ENCODE assay signal across 15 cellular contexts in genomic region chr10:11886138-11886474, GRCh38.
"Had no signal": no experiment of that assay in that cellular context is flagged by ENCODE, and none has a peak within 500 bp of the region (broad histone marks: within the 10 kb centered on the region; RNA-seq: fewer than 3 reads in every experiment).

No MANE protein-coding gene starts in this region.

- H3K36me3 Mint-ChIP-seq: immature natural killer cell; naive thymus-derived CD4-positive, alpha-beta T cell; stimulated activated naive B cell treated with anti-CD40 and anti-IgM and Interleukin-4, amounts not matched to agents 10 μg/mL and 1 μg/mL and 100 μg/mL, for 72 hours; type B pancreatic cell had no signal

- H3K27ac Mint-ChIP-seq: activated CD4-positive, alpha-beta memory T cell treated with anti-CD3 and anti-CD28 coated beads, Interleukin-2, amount 10 ng/mL, durations not matched to agents 7 days and 5 days; activated CD4-positive, alpha-beta T cell treated with anti-CD3 and anti-CD28 coated beads for 36 hours; activated T-cell treated with anti-CD3 and anti-CD28 coated beads, Interleukin-2, amount 50 U/mL, for 24 hours; immature natural killer cell; naive thymus-derived CD4-positive, alpha-beta T cell; stimulated activated naive B cell treated with anti-CD40 and anti-IgM and Interleukin-4, amounts not matched to agents 10 μg/mL and 1 μg/mL and 100 μg/mL, for 72 hours; T-helper 17 cell; type B pancreatic cell had no signal

- ATAC-seq: activated CD4-positive, alpha-beta T cell treated with anti-CD3 and anti-CD28 coated beads for 36 hours; naive thymus-derived CD4-positive, alpha-beta T cell; T-helper 17 cell had no signal

- DNase-seq: activated CD4-positive, alpha-beta memory T cell treated with anti-CD3 and anti-CD28 coated beads, Interleukin-2, amount 10 ng/mL, durations not matched to agents 7 days and 5 days; activated CD4-positive, alpha-beta T cell treated with anti-CD3 and anti-CD28 coated beads for 36 hours; activated effector memory CD4-positive, alpha-beta T cell treated with Interleukin-2 at 50 U/mL for 16 hours; activated naive CD4-positive, alpha-beta T cell treated with anti-CD3 and anti-CD28 coated beads, Interleukin-2, amount 50 U/mL, for 16 hours; activated T-cell treated with anti-CD3 and anti-CD28 coated beads, Interleukin-2, amount 50 U/mL, for 24 hours; effector CD8-positive, alpha-beta T cell; foreskin melanocyte; immature natural killer cell; naive thymus-derived CD4-positive, alpha-beta T cell; stimulated activated CD4-positive, alpha-beta T cell treated with anti-CD3 and anti-CD28 coated beads, Interleukin-2, amount 100 ng/mL, for 48 hours; stimulated activated naive B cell treated with anti-CD40 and anti-IgM and Interleukin-4, amounts not matched to agents 10 μg/mL and 1 μg/mL and 100 μg/mL, for 72 hours; T-helper 17 cell had no signal

- H3K4me1 ChIP-seq: parathyroid adenoma had no signal

- H3K9me3 ChIP-seq: neutrophil had no signal

- H2AFZ ChIP-seq: parathyroid adenoma had no signal

- H3K9me3 Mint-ChIP-seq: activated CD4-positive, alpha-beta memory T cell treated with anti-CD3 and anti-CD28 coated beads, Interleukin-2, amount 10 ng/mL, durations not matched to agents 7 days and 5 days; activated T-cell treated with anti-CD3 and anti-CD28 coated beads, Interleukin-2, amount 50 U/mL, for 24 hours; immature natural killer cell; naive thymus-derived CD4-positive, alpha-beta T cell; stimulated activated naive B cell treated with anti-CD40 and anti-IgM and Interleukin-4, amounts not matched to agents 10 μg/mL and 1 μg/mL and 100 μg/mL, for 72 hours; type B pancreatic cell had no signal

- H3K27ac ChIP-seq: neutrophil, parathyroid adenoma had no signal

- H3K36me3 ChIP-seq: neutrophil had no signal

- H3K9ac ChIP-seq: parathyroid adenoma had no signal

- H3K4me3 Mint-ChIP-seq: activated CD4-positive, alpha-beta memory T cell treated with anti-CD3 and anti-CD28 coated beads, Interleukin-2, amount 10 ng/mL, durations not matched to agents 7 days and 5 days; activated CD4-positive, alpha-beta T cell treated with anti-CD3 and anti-CD28 coated beads for 36 hours; activated T-cell treated with anti-CD3 and anti-CD28 coated beads, Interleukin-2, amount 50 U/mL, for 24 hours; immature natural killer cell; naive thymus-derived CD4-positive, alpha-beta T cell; stimulated activated naive B cell treated with anti-CD40 and anti-IgM and Interleukin-4, amounts not matched to agents 10 μg/mL and 1 μg/mL and 100 μg/mL, for 72 hours; T-helper 17 cell; type B pancreatic cell had no signal

- H3K27me3 ChIP-seq: neutrophil had no signal

- H3K79me2 ChIP-seq: parathyroid adenoma had no signal

- H3K27me3 Mint-ChIP-seq: activated CD4-positive, alpha-beta memory T cell treated with anti-CD3 and anti-CD28 coated beads, Interleukin-2, amount 10 ng/mL, durations not matched to agents 7 days and 5 days; activated CD4-positive, alpha-beta T cell treated with anti-CD3 and anti-CD28 coated beads for 36 hours; activated T-cell treated with anti-CD3 and anti-CD28 coated beads, Interleukin-2, amount 50 U/mL, for 24 hours; naive thymus-derived CD4-positive, alpha-beta T cell; stimulated activated naive B cell treated with anti-CD40 and anti-IgM and Interleukin-4, amounts not matched to agents 10 μg/mL and 1 μg/mL and 100 μg/mL, for 72 hours; T-helper 17 cell; type B pancreatic cell had no signal

- H3K4me1 Mint-ChIP-seq: activated CD4-positive, alpha-beta T cell treated with anti-CD3 and anti-CD28 coated beads for 36 hours had no signal
